14 cellular contexts compared by ENCODE assay signal in the genomic region with DNA sequence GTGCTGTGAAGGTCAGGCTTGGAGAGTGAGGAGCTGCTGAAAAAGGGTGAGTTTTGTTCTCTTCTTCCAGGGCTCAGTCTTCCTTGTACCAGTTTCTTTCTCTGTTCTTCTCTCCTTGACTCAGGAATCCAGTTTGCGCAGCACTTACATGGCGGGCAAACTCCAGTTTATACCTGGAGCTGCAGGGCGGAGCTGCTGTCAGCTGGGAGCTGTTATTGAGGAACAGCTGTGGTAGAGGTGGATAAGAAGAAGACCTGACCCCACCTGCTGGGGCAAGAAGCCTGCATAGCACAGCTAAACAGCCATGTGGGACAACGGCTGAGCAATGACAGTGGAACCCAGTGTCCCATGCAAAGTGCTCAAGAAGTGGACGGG. TPM values are rescaled to one million over a fixed set of nuclear protein-coding genes. Genes with fewer than 3 reads are reported as not detected.
DNase-seq lines count a peak whose midpoint lies in the region; ATAC-seq, FAIRE-seq and TF ChIP-seq lines count a peak whose summit lies in the region.
"Had no signal": no experiment of that assay in that cellular context is flagged by ENCODE, and none has a peak within 500 bp of the region (broad histone marks: within the 10 kb centered on the region; RNA-seq: fewer than 3 reads in every experiment).

No MANE protein-coding gene starts in this region.

- TF ChIP-seq EP300 in SK-N-SH (IDR thresholded peaks at IDR 0.05; ENCODE audit: borderline replicate concordance in 1 of 2, low read depth in 1 of 2, low read length in 1 of 2) (no peak), HepG2 (IDR thresholded peaks at IDR 0.05; ENCODE audit: low read depth in 2 of 2, low read length in 2 of 2) (no peak), HepG2 (CRISPR knock-in tag; IDR thresholded peaks at IDR 0.05; ENCODE audit: borderline replicate concordance) (no peak)

- H3K4me1 ChIP-seq in SK-N-SH (ENCODE audit: control insufficient read depth in 1 of 2, insufficient read depth in 2 of 2, low read depth in 1 of 2, low read length in 1 of 2) (peaks cover 22 to 45% of the 10 kb centered on the region in 2 experiments), adipocyte (ENCODE audit: control insufficient read depth, insufficient read depth, low read length) (peaks cover 54% of the 10 kb centered on the region), HepG2 (ENCODE audit: insufficient read depth, low read length) (peaks cover 60% of the 10 kb centered on the region)

- no peak for FAIRE-seq in HepG2 (lab: Jason Lieb, UNC)

- CTCF ChIA-PET in SK-N-SH (lab: Yijun Ruan, JAX), result interaction anchor here (1.2 to 2.5 kb wide), 2 partner anchors 9 to 452 kb away, joined by 4 to 9 read pairs; no protein-coding TSS in a partner anchor
- CTCF ChIA-PET in HepG2 (lab: Yijun Ruan, JAX; ENCODE audit: low intra/inter-chr PET ratio, low total read pairs), result no interaction called here

- ATAC-seq in SK-N-SH treated with all-trans-retinoic acid at 6 μM for 48 hours, result no peak
- no peak for ATAC-seq in HepG2
- ATAC-seq in stimulated activated memory B cell treated with anti-CD40 and anti-IgM and Interleukin-4, amounts not matched to agents 10 μg/mL and 1 μg/mL and 100 μg/mL, for 72 hours, result no peak
- ATAC-seq in HG03135 (IDR thresholded peaks at IDR 0.05; ENCODE audit: unreplicated experiment), result no peak
- ATAC-seq in HG02870 (IDR thresholded peaks at IDR 0.05; ENCODE audit: unreplicated experiment), result no peak
- ATAC-seq: activated T-cell treated with anti-CD3 and anti-CD28 coated beads, Interleukin-2, amount 50 U/mL, for 72 hours had no signal

- H3K4me3 ChIP-seq in SK-N-SH (ENCODE audit: low read depth in 2 of 2, low read length in 1 of 2) (no peak overlapping the region), adipocyte (ENCODE audit: low read length) (peak overlapping the region; percentile 67), HepG2 (replicated peaks in 1 of 3; ENCODE audit: insufficient read depth in 1 of 3, low read depth in 2 of 3, low read length in 3 of 3) (no peak overlapping the region)

- peaks cover 0 to 8% of the 10 kb centered on the region in 2 experiments for H3K36me3 ChIP-seq in SK-N-SH (replicated peaks in 1 of 2; ENCODE audit: control insufficient read depth in 1 of 2, insufficient read depth in 2 of 2, low read length in 1 of 2)
- peaks cover 19% of the 10 kb centered on the region for H3K36me3 ChIP-seq in adipocyte (ENCODE audit: control insufficient read depth, insufficient read depth, low read length, severe bottlenecking)
- peaks cover 0 to 3% of the 10 kb centered on the region in 2 experiments; a peak in 3 of 5 replicates for H3K36me3 ChIP-seq in HepG2 (replicated peaks in 1 of 2; ENCODE audit: control insufficient read depth in 1 of 2, insufficient read depth in 2 of 2, low read length in 2 of 2)

- H3K9me3 ChIP-seq in SK-N-SH (no peaks in the 10 kb centered on the region), adipocyte (ENCODE audit: control insufficient read depth, low read length) (no peaks in the 10 kb centered on the region), HepG2 (ENCODE audit: low read length) (no peaks in the 10 kb centered on the region)

- peak overlapping the region; percentile 90 for H3K27ac Mint-ChIP-seq in stimulated activated memory B cell treated with anti-CD40 and anti-IgM and Interleukin-4, amounts not matched to agents 10 μg/mL and 1 μg/mL and 100 μg/mL, for 72 hours
- H3K27ac Mint-ChIP-seq: activated T-cell treated with anti-CD3 and anti-CD28 coated beads, Interleukin-2, amount 50 U/mL, for 72 hours had no signal

- POLR2A ChIA-PET in SK-N-SH (lab: Yijun Ruan, JAX) (no interaction called here), HepG2 (lab: Yijun Ruan, JAX) (no interaction called here)

- H3K9me3 Mint-ChIP-seq in stimulated activated memory B cell treated with anti-CD40 and anti-IgM and Interleukin-4, amounts not matched to agents 10 μg/mL and 1 μg/mL and 100 μg/mL, for 72 hours, result no peaks in the 10 kb centered on the region
- H3K9me3 Mint-ChIP-seq: activated T-cell treated with anti-CD3 and anti-CD28 coated beads, Interleukin-2, amount 50 U/mL, for 72 hours had no signal

- TF ChIP-seq POLR2A in HepG2 (IDR thresholded peaks at IDR 0.05; ENCODE audit: insufficient read depth in 1 of 2, low read depth in 2 of 2, low read length in 2 of 2), result no peak

- H3K4me2 ChIP-seq in SK-N-SH (0 out of 2 replicates have a peak overlapping the region, but pooled peaks have one; percentile 16), HepG2 (ENCODE audit: low read depth, low read length) (no peak overlapping the region)

- TF ChIP-seq CTCF in SK-N-SH (IDR thresholded peaks at IDR 0.05) (no peak), HepG2 (CRISPR knock-in tag; IDR thresholded peaks at IDR 0.05) (no peak)

- H3K79me2 ChIP-seq in SK-N-SH (ENCODE audit: insufficient read depth) (peaks cover 97% of the 10 kb centered on the region), HepG2 (ENCODE audit: insufficient read depth, low read length) (peaks cover 59% of the 10 kb centered on the region)

- H3K27ac ChIP-seq in SK-N-SH (ENCODE audit: low read depth in 2 of 2, low read length in 1 of 2) (peak overlapping the region in 1 of 2 experiments; percentile 55; a peak in 3 of 4 replicates), HepG2 (ENCODE audit: extremely low read length, insufficient read depth, low read length) (no peak overlapping the region)
- H3K27ac ChIP-seq: epithelial cell of prostate had no signal

- no peaks in the 10 kb centered on the region for H3F3A ChIP-seq in SK-N-SH (replicated peaks; ENCODE audit: insufficient read depth)

- TF ChIP-seq RAD21 in SK-N-SH (IDR thresholded peaks at IDR 0.05; ENCODE audit: low read length) (no peak), HepG2 (CRISPR knock-in tag; IDR thresholded peaks at IDR 0.05) (no peak)

- H3K9ac ChIP-seq in SK-N-SH (no peak overlapping the region), adipocyte (ENCODE audit: low read length) (peak overlapping the region; percentile 69), HepG2 (ENCODE audit: insufficient read depth, low read depth, low read length) (no peak overlapping the region)

- intact Hi-C loops in HepG2 (cut with micrococcal nuclease; ENCODE audit: unreplicated experiment), result no loop called here

- peaks cover 26% of the 10 kb centered on the region for H3K36me3 Mint-ChIP-seq in stimulated activated memory B cell treated with anti-CD40 and anti-IgM and Interleukin-4, amounts not matched to agents 10 μg/mL and 1 μg/mL and 100 μg/mL, for 72 hours

- 100% methylated on average over 4 of the region's 5 CpGs for WGBS in SK-N-SH (ENCODE audit: low lambda C conversion rate)
- WGBS in HepG2 (ENCODE audit: low lambda C conversion rate), result 93% methylated on average over 5 of the region's 5 CpGs

- H3K4me1 Mint-ChIP-seq in stimulated activated memory B cell treated with anti-CD40 and anti-IgM and Interleukin-4, amounts not matched to agents 10 μg/mL and 1 μg/mL and 100 μg/mL, for 72 hours, result peaks cover 60% of the 10 kb centered on the region

- BruUV-seq in HepG2 (replicated peaks; lab: Mats Ljungman, UMichigan), result no TSS peak

- in situ Hi-C loops in HepG2 (cut with HindIII; ENCODE audit: extremely low pct_ligation_motif_present, low pct_unique_long_range_greater_than_20kb), result no loop called here

- H3K27me3 ChIP-seq in SK-N-SH (ENCODE audit: insufficient read depth) (no peaks in the 10 kb centered on the region), adipocyte (replicated peaks; ENCODE audit: control insufficient read depth, insufficient read depth, low read length) (no peaks in the 10 kb centered on the region), HepG2 (ENCODE audit: control insufficient read depth in 1 of 2, insufficient read depth in 2 of 2, low read length in 2 of 2) (no peaks in the 10 kb centered on the region)

- H4K20me1 ChIP-seq in SK-N-SH (ENCODE audit: insufficient read depth) (peaks cover 37% of the 10 kb centered on the region), HepG2 (ENCODE audit: insufficient read depth, low read length) (no peaks in the 10 kb centered on the region)

- H2AFZ ChIP-seq in SK-N-SH (ENCODE audit: low read depth) (no peak overlapping the region), HepG2 (ENCODE audit: low read length) (no peak overlapping the region)

- no peaks in the 10 kb centered on the region for H3K27me3 Mint-ChIP-seq in stimulated activated memory B cell treated with anti-CD40 and anti-IgM and Interleukin-4, amounts not matched to agents 10 μg/mL and 1 μg/mL and 100 μg/mL, for 72 hours

- no peak overlapping the region for H3K4me3 Mint-ChIP-seq in stimulated activated memory B cell treated with anti-CD40 and anti-IgM and Interleukin-4, amounts not matched to agents 10 μg/mL and 1 μg/mL and 100 μg/mL, for 72 hours

- no peaks in the 10 kb centered on the region for H3K9me2 ChIP-seq in SK-N-SH

- DNase-seq in SK-N-SH, result no peak
- no peak for DNase-seq in adipocyte (ENCODE audit: low read depth)
- no peak for DNase-seq in HepG2 (ENCODE audit: low spot score)
- DNase-seq in epidermal melanocyte (ENCODE audit: insufficient read length, low spot score), result no peak
- DNase-seq: activated CD4-positive, alpha-beta T cell treated with anti-CD3 and anti-CD28 coated beads for 1 hour; activated T-cell treated with anti-CD3 and anti-CD28 coated beads, Interleukin-2, amount 50 U/mL, for 72 hours; Kasumi-1; NCI-H2107; SW 1271 had no signal

RNA-seq across cellular contexts. Expression of a gene that starts 46.2 kb away (rescaled TPM):
- polyA plus RNA-seq in SK-N-SH (2012; rRNA removed) (99.8 and 118 TPM in 2 replicates), HepG2 (2011; rRNA removed) (39.3 and 44.2 TPM in 2 replicates)
- polyA plus RNA-seq in SK-N-SH (2012; cell fraction: cytosol; rRNA removed), result 81.8 and 111 TPM in 2 replicates
- polyA plus RNA-seq in SK-N-SH (2012; cell fraction: nucleus; rRNA removed), result 93.4 and 117 TPM in 2 replicates
- 18.1 and 39.6 TPM in 2 replicates for total RNA-seq in HepG2 (2016; rRNA removed; fragmentation: Illumina TruSeq; extraction: Trizol)
- total RNA-seq in HepG2 (2016; cell fraction: cytosol; rRNA removed; fragmentation: Illumina TruSeq; extraction: Trizol; ENCODE audit: low read depth), result 5.4 TPM in 2 replicates
- 15.0 and 40.1 TPM in 2 replicates for total RNA-seq in HepG2 (2016; cell fraction: insoluble cytoplasmic fraction; rRNA removed; fragmentation: Illumina TruSeq; extraction: Trizol)
- 12.5 and 13.0 TPM in 2 replicates for total RNA-seq in HepG2 (2016; cell fraction: membrane; rRNA removed; fragmentation: Illumina TruSeq; extraction: Trizol)
- 37.9 and 44.3 TPM in 2 replicates for total RNA-seq in HepG2 (2016; cell fraction: nucleus; rRNA removed; fragmentation: Illumina TruSeq; extraction: Trizol)
- 49.4 and 53.3 TPM in 2 replicates for polyA plus RNA-seq in HepG2 (2011; cell fraction: cytosol; rRNA removed)
- polyA plus RNA-seq in HepG2 (2011; cell fraction: nucleus; rRNA removed), result 41.5 and 42.3 TPM in 2 replicates
- polyA plus RNA-seq in HepG2 (2012), result 62.4 and 72.1 TPM in 2 replicates
- 5.6 and 5.7 TPM in 2 replicates for polyA plus RNA-seq in HepG2 (2016; cell fraction: cytosol; fragmentation: Illumina TruSeq; extraction: Trizol; ENCODE audit: low read depth)
- 17.3 and 20.6 TPM in 2 replicates for polyA plus RNA-seq in HepG2 (2016; cell fraction: insoluble cytoplasmic fraction; fragmentation: Illumina TruSeq; extraction: Trizol; ENCODE audit: low read depth)
- polyA plus RNA-seq in HepG2 (2016; cell fraction: membrane; fragmentation: Illumina TruSeq; extraction: Trizol; ENCODE audit: low read depth), result 9.2 TPM in 2 replicates
- 63.7 and 66.5 TPM in 2 replicates for polyA plus RNA-seq in HepG2 (2016; cell fraction: nucleus; fragmentation: Illumina TruSeq; extraction: Trizol; ENCODE audit: insufficient read depth, low read depth)
- 56.6 and 150 TPM in 2 replicates for polyA minus RNA-seq in HepG2 (2011; rRNA and poly(A)+ RNA removed; ENCODE audit: low replicate concordance)
- 31.7 and 33.5 TPM in 2 replicates for polyA minus RNA-seq in HepG2 (2011; cell fraction: cytosol; rRNA and poly(A)+ RNA removed)
- 30.0 and 30.1 TPM in 2 replicates for polyA minus RNA-seq in HepG2 (2011; cell fraction: nucleus; rRNA and poly(A)+ RNA removed)
